ENCODE assay signal across 11 cellular contexts in genomic region chr2:40364143-40364903, GRCh38.
DNase-seq lines count a peak whose midpoint lies in the region; ATAC-seq and TF ChIP-seq lines count a peak whose summit lies in the region.
"Had no signal": no experiment of that assay in that cellular context is flagged by ENCODE, and none has a peak within 500 bp of the region (broad histone marks: within the 10 kb centered on the region; RNA-seq: fewer than 3 reads in every experiment).

No MANE protein-coding gene starts in this region.

- no peak for TF ChIP-seq POLR2A in esophagus muscularis mucosa (IDR thresholded peaks at IDR 0.05; ENCODE audit: low read depth)

- TF ChIP-seq EP300 in esophagus muscularis mucosa (IDR thresholded peaks at IDR 0.05), result no peak

- TF ChIP-seq CTCF in Panc1 (IDR thresholded peaks at IDR 0.05) (no peak), esophagus muscularis mucosa (IDR thresholded peaks at IDR 0.05) (no peak)

- H3K4me1 ChIP-seq in Panc1 (ENCODE audit: control insufficient read depth, insufficient read depth, low read length) (no peaks in the 10 kb centered on the region), esophagus muscularis mucosa (peaks cover 24 to 53% (median 42%) of the 10 kb centered on the region in 4 donors)

- in situ Hi-C loops in Panc1 (cut with HindIII; ENCODE audit: low pct_unique_long_range_greater_than_20kb, low sequenced_read_pairs), result no loop called here

- no peak overlapping the region; the same call in 1 of the 2 replicates for H3K27ac ChIP-seq in Panc1 (ENCODE audit: low read length)
- peak overlapping the region; percentile 70 to 77 (median 72) for H3K27ac ChIP-seq in esophagus muscularis mucosa (replicated peaks in 1 of 4)

- CTCF ChIA-PET in Panc1 (lab: Charles Lee), result no interaction called here

- WGBS in esophagus muscularis mucosa, result 10% methylated on average over 3 of the region's 3 CpGs

- no TSS peak for BruUV-seq in Panc1 (replicated peaks; lab: Mats Ljungman, UMichigan)

- peak; percentile 37 for DNase-seq in ELR (ENCODE audit: low read depth)
- DNase-seq in Panc1 (ENCODE audit: low read depth, low spot score), result no peak
- DNase-seq in esophagus muscularis mucosa (ENCODE audit: extremely low spot score), result no peak
- DNase-seq in sciatic nerve (ENCODE audit: low spot score), result no peak
- no peak for DNase-seq in activated naive CD4-positive, alpha-beta T cell (lab: John Stamatoyannopoulos, UW)
- DNase-seq in NCI-H2107 treated with DMSO at 0.1 percent for 48 hours (lab: John Stamatoyannopoulos, UW; ENCODE audit: unreplicated experiment), result no peak
- DNase-seq: KBM-7, SW 1271 had no signal

- H3K27me3 ChIP-seq in Panc1 (ENCODE audit: control insufficient read depth, insufficient read depth, low read length), result no peaks in the 10 kb centered on the region
- no peaks in the 10 kb centered on the region for H3K27me3 ChIP-seq in esophagus muscularis mucosa

- ATAC-seq in Panc1, result no peak
- peak; percentile 62 for ATAC-seq in sciatic nerve
- ATAC-seq in GM19351 (IDR thresholded peaks at IDR 0.05; ENCODE audit: unreplicated experiment), result no peak
- no peak for ATAC-seq in HG02798 (IDR thresholded peaks at IDR 0.05; ENCODE audit: poor library complexity, unreplicated experiment)

- intact Hi-C loops in Panc1 (cut with micrococcal nuclease; ENCODE audit: unreplicated experiment), result no loop called here
- intact Hi-C loops in esophagus muscularis mucosa (cut with DNase I), result loop anchor here (10.0 kb wide), 1 partner anchor 120 kb away; no protein-coding TSS in a partner anchor
- intact Hi-C loops in sciatic nerve (cut with DNase I), result no loop called here

- H3K4me3 ChIP-seq in Panc1 (ENCODE audit: low read depth in 2 of 2, low read length in 2 of 2) (peak overlapping the region; percentile 0 to 32; a peak in 2 of 4 replicates), esophagus muscularis mucosa (peak overlapping the region; percentile 36 to 48 (median 44))
- H3K4me3 ChIP-seq: GM12878 had no signal

- POLR2A ChIA-PET in Panc1 (lab: Charles Lee), result no interaction called here

- H3K9me3 ChIP-seq in Panc1 (ENCODE audit: control insufficient read depth, insufficient read depth, low read depth, low read length), result no peaks in the 10 kb centered on the region
- H3K9me3 ChIP-seq in esophagus muscularis mucosa, result no peaks in the 10 kb centered on the region

- H3K36me3 ChIP-seq in Panc1 (ENCODE audit: control insufficient read depth, insufficient read depth, low read length) (no peaks in the 10 kb centered on the region), esophagus muscularis mucosa (no peaks in the 10 kb centered on the region)
